16 cellular contexts compared by ENCODE assay signal in genomic region chr3:48082580-48083187, GRCh38.
"Had no signal": no experiment of that assay in that cellular context is flagged by ENCODE, and none has a peak within 500 bp of the region (broad histone marks: within the 10 kb centered on the region; RNA-seq: fewer than 3 reads in every experiment).

No MANE protein-coding gene starts in this region.

- H3K36me3 Mint-ChIP-seq: natural killer cell had no signal

- H3K27me3 ChIP-seq: stomach, tibial nerve had no signal

- H3K9me3 ChIP-seq: stomach, tibial nerve had no signal

- FAIRE-seq: bronchial epithelial cell, kidney had no signal

- ATAC-seq: esophagus mucosa, left ventricle myocardium superior, natural killer cell had no signal

- DNase-seq: activated CD4-positive, alpha-beta T cell treated with anti-CD3 and anti-CD28 coated beads, Interleukin-2, amount 50 U/mL, for 4 hours; activated naive CD4-positive, alpha-beta T cell; activated T-cell treated with anti-CD3 and anti-CD28 coated beads for 4 hours; aorta; glutamatergic neuron; hypothalamus; kidney; left ventricle myocardium superior; mesenchymal stem cell; natural killer cell; stimulated activated CD4-positive, alpha-beta T cell treated with anti-CD3 and anti-CD28 coated beads, Interleukin-2, amount 100 ng/mL, for 24 hours; stomach; T-helper 9 cell had no signal

- H3K27ac Mint-ChIP-seq: natural killer cell had no signal

- H3K4me3 ChIP-seq: stomach, tibial nerve had no signal

- H3K9me3 Mint-ChIP-seq: natural killer cell had no signal

- H3K4me3 Mint-ChIP-seq: natural killer cell had no signal
